Comparison of ENCODE assay signal across 15 cellular contexts in genomic region chr10:1738950-1739349, GRCh38. TPM values are rescaled to one million over a fixed set of nuclear protein-coding genes. Genes with fewer than 3 reads are reported as not detected.
A peak's percentile ranks its signal among the peaks of the same experiment; 100 is the strongest.
DNase-seq lines count a peak whose midpoint lies in the region; ATAC-seq and TF ChIP-seq lines count a peak whose summit lies in the region.
"Had no signal": no experiment of that assay in that cellular context is flagged by ENCODE, and none has a peak within 500 bp of the region (broad histone marks: within the 10 kb centered on the region; RNA-seq: fewer than 3 reads in every experiment).

No MANE protein-coding gene starts in this region.

- intact Hi-C loops in activated B cell treated with CpG ODN at 0.5 μM for 24 hours (cut with micrococcal nuclease) (loop anchor here (5.0 to 10.0 kb wide), 3 partner anchors 77 to 1326 kb away; partner anchors contain the start of gene PFKP), gastrocnemius medialis (cut with DNase I; ENCODE audit: low total_unique reads) (no loop called here)
- intact Hi-C loops in activated CD4-positive, alpha-beta T cell treated with anti-CD3 and anti-CD28 coated beads, Interleukin-2, amount 10 ng/mL, durations not matched to agents 24 days and 14 days (cut with micrococcal nuclease): no loop called here

- no peaks in the 10 kb centered on the region for H3K36me3 ChIP-seq in gastrocnemius medialis
- H3K36me3 ChIP-seq: cardiac muscle cell, MG63 had no signal

- no peak for TF ChIP-seq POLR2A in gastrocnemius medialis (IDR thresholded peaks at IDR 0.05)

- in situ Hi-C loops in gastrocnemius medialis (cut with MboI; ENCODE audit: low sequenced_read_pairs in 4 of 4): no loop called here

- peaks cover 30 to 38% (median 37%) of the 10 kb centered on the region in 3 donors for H3K27me3 ChIP-seq in gastrocnemius medialis

- peak; percentile 42 for ATAC-seq in GM18517 (IDR thresholded peaks at IDR 0.05; ENCODE audit: unreplicated experiment)
- ATAC-seq in GM21423 (IDR thresholded peaks at IDR 0.05; ENCODE audit: unreplicated experiment): peak; percentile 47
- peak; percentile 59 for ATAC-seq in HG03066 (IDR thresholded peaks at IDR 0.05; ENCODE audit: low read depth, unreplicated experiment)
- peak; percentile 85 for ATAC-seq in activated B cell treated with CpG ODN at 0.5 μM for 24 hours (ENCODE audit: low read depth)
- ATAC-seq in gastrocnemius medialis: no peak
- ATAC-seq: esophagus mucosa had no signal

- CTCF ChIA-PET in activated B cell treated with CpG ODN at 0.5 μM for 24 hours (lab: Charles Lee): interaction anchor here (1.2 kb wide), 1 partner anchor 317 kb away, joined by 3 read pairs; no protein-coding TSS in a partner anchor

- H3K36me3 Mint-ChIP-seq in activated B cell treated with CpG ODN at 0.5 μM for 24 hours (ENCODE audit: low read depth): no peaks in the 10 kb centered on the region
- H3K36me3 Mint-ChIP-seq in activated CD4-positive, alpha-beta T cell treated with anti-CD3 and anti-CD28 coated beads, Interleukin-2, amount 10 ng/mL, durations not matched to agents 24 days and 14 days (ENCODE audit: low read depth): no peaks in the 10 kb centered on the region

- H3K27me3 Mint-ChIP-seq in activated B cell treated with CpG ODN at 0.5 μM for 24 hours: peaks cover 65% of the 10 kb centered on the region
- peaks cover 57% of the 10 kb centered on the region for H3K27me3 Mint-ChIP-seq in activated CD4-positive, alpha-beta T cell treated with anti-CD3 and anti-CD28 coated beads, Interleukin-2, amount 10 ng/mL, durations not matched to agents 24 days and 14 days

- H3K9me3 ChIP-seq in gastrocnemius medialis: no peaks in the 10 kb centered on the region
- H3K9me3 ChIP-seq: MG63 had no signal

- H3K4me3 Mint-ChIP-seq in activated B cell treated with CpG ODN at 0.5 μM for 24 hours: no peak overlapping the region
- no peak overlapping the region for H3K4me3 Mint-ChIP-seq in activated CD4-positive, alpha-beta T cell treated with anti-CD3 and anti-CD28 coated beads, Interleukin-2, amount 10 ng/mL, durations not matched to agents 24 days and 14 days
- H3K4me3 Mint-ChIP-seq: activated CD4-positive, alpha-beta T cell treated with anti-CD3 and anti-CD28 coated beads, Interleukin-2, amount 10 ng/mL, durations not matched to agents 7 days and 5 days had no signal

- no peak overlapping the region for H3K27ac Mint-ChIP-seq in activated B cell treated with CpG ODN at 0.5 μM for 24 hours
- H3K27ac Mint-ChIP-seq in activated CD4-positive, alpha-beta T cell treated with anti-CD3 and anti-CD28 coated beads, Interleukin-2, amount 10 ng/mL, durations not matched to agents 24 days and 14 days: no peak overlapping the region
- H3K27ac Mint-ChIP-seq: activated CD4-positive, alpha-beta T cell treated with anti-CD3 and anti-CD28 coated beads, Interleukin-2, amount 10 ng/mL, durations not matched to agents 7 days and 5 days had no signal

- no peak overlapping the region for H3K4me3 ChIP-seq in gastrocnemius medialis
- H3K4me3 ChIP-seq: cardiac muscle cell, MG63 had no signal

- no peak overlapping the region for H3K27ac ChIP-seq in gastrocnemius medialis
- H3K27ac ChIP-seq: cardiac muscle cell, parathyroid adenoma had no signal

- DNase-seq in activated B cell treated with CpG ODN at 0.5 μM for 24 hours (no peak), gastrocnemius medialis (no peak), AML-193 (lab: John Stamatoyannopoulos, UW) (no peak)
- no peak for DNase-seq in activated CD4-positive, alpha-beta T cell treated with anti-CD3 and anti-CD28 coated beads, Interleukin-2, amount 10 ng/mL, durations not matched to agents 24 days and 14 days
- no peak for DNase-seq in stimulated activated CD8-positive, alpha-beta memory T cell treated with anti-CD3 and anti-CD28 coated beads, Interleukin-4, amount 100 ng/mL, for 48 hours
- DNase-seq: activated CD4-positive, alpha-beta T cell treated with anti-CD3 and anti-CD28 coated beads, Interleukin-2, amount 10 ng/mL, durations not matched to agents 7 days and 5 days; activated effector memory CD4-positive, alpha-beta T cell treated with anti-CD3 and anti-CD28 coated beads, Interleukin-2, amount 50 U/mL, for 16 hours; mesenchymal stem cell; MG63 had no signal

- TF ChIP-seq CTCF in activated B cell treated with CpG ODN at 0.5 μM for 24 hours (IDR thresholded peaks at IDR 0.05): no peak
- no peak for TF ChIP-seq CTCF in gastrocnemius medialis (IDR thresholded peaks at IDR 0.05 in 4 of 5, conservative IDR thresholded peaks at IDR 0.05 in 1 of 5)

- H3K4me1 Mint-ChIP-seq in activated B cell treated with CpG ODN at 0.5 μM for 24 hours: peaks cover 37% of the 10 kb centered on the region
- H3K4me1 Mint-ChIP-seq in activated CD4-positive, alpha-beta T cell treated with anti-CD3 and anti-CD28 coated beads, Interleukin-2, amount 10 ng/mL, durations not matched to agents 24 days and 14 days: peaks cover 5% of the 10 kb centered on the region

- POLR2A ChIA-PET in activated B cell treated with CpG ODN at 0.5 μM for 24 hours (lab: Charles Lee): interaction anchor here (0.7 kb wide), 1 partner anchor 15 kb away, joined by 3 read pairs; no protein-coding TSS in a partner anchor

- H3K4me1 ChIP-seq in gastrocnemius medialis: no peaks in the 10 kb centered on the region

- H3K9me3 Mint-ChIP-seq in activated B cell treated with CpG ODN at 0.5 μM for 24 hours: no peaks in the 10 kb centered on the region
- no peaks in the 10 kb centered on the region for H3K9me3 Mint-ChIP-seq in activated CD4-positive, alpha-beta T cell treated with anti-CD3 and anti-CD28 coated beads, Interleukin-2, amount 10 ng/mL, durations not matched to agents 24 days and 14 days
- H3K9me3 Mint-ChIP-seq: activated CD4-positive, alpha-beta T cell treated with anti-CD3 and anti-CD28 coated beads, Interleukin-2, amount 10 ng/mL, durations not matched to agents 7 days and 5 days had no signal

RNA-seq across cellular contexts. Expression of gene ADARB2, which starts 1.6 kb away (rescaled TPM):
- total RNA-seq in activated B cell treated with CpG ODN at 0.5 μM for 24 hours (0.10 and 0.11 TPM in 2 replicates), gastrocnemius medialis (under 1 TPM; 0.07 to 0.87 (median 0.10) TPM)
- total RNA-seq in activated CD4-positive, alpha-beta T cell treated with anti-CD3 and anti-CD28 coated beads, Interleukin-2, amount 10 ng/mL, durations not matched to agents 24 days and 14 days: not detected in 2 replicates

Comparison
In these comparisons a context has a peak if more than half of its experiments do, and no peak if none do; other contexts are left out.
1. ATAC-seq: peak in GM18517 (single experiment), GM21423 (single experiment), HG03066 (single experiment) and activated B cell treated with CpG ODN at 0.5 μM for 24 hours (single experiment); none in gastrocnemius medialis (0 of 2).